Comparison of ENCODE assay signal across 7 cellular contexts in genomic region chr2:33978471-33978870, GRCh38.
"Had no signal": no experiment of that assay in that cellular context is flagged by ENCODE, and none has a peak within 500 bp of the region (broad histone marks: within the 10 kb centered on the region; RNA-seq: fewer than 3 reads in every experiment).

No MANE protein-coding gene starts in this region.

- H3K4me1 Mint-ChIP-seq: GM23338, IgD-negative memory B cell had no signal

- H3K9me3 ChIP-seq: HAP-1 had no signal

- H3K27ac Mint-ChIP-seq: GM23338, HFFc6, IgD-negative memory B cell had no signal

- H3K4me3 ChIP-seq: GM23338, HAP-1 had no signal

- H3K4me2 ChIP-seq: GM23338 had no signal

- H3K27ac ChIP-seq: HL-60 had no signal

- H3K27me3 Mint-ChIP-seq: IgD-negative memory B cell had no signal

- H3K4me1 ChIP-seq: HAP-1 had no signal

- H2AFZ ChIP-seq: GM23338 had no signal

- DNase-seq: HFFc6 had no signal

- H3K4me3 Mint-ChIP-seq: GM23338, HFFc6, IgD-negative memory B cell had no signal

- H3K36me3 Mint-ChIP-seq: IgD-negative memory B cell had no signal

- H3K36me3 ChIP-seq: HAP-1 had no signal

- ATAC-seq: GM23338, HCT116, HepG2 had no signal
